In genomic region chrX:66698273-66699204, GRCh38 we compare ENCODE assay signal across 17 cellular contexts. TPM values are rescaled to one million over a fixed set of nuclear protein-coding genes. Genes with fewer than 3 reads are reported as not detected.
A peak's percentile ranks its signal among the peaks of the same experiment; 100 is the strongest.
DNase-seq lines count a peak whose midpoint lies in the region; ATAC-seq, FAIRE-seq and TF ChIP-seq lines count a peak whose summit lies in the region.
"Had no signal": no experiment of that assay in that cellular context is flagged by ENCODE, and none has a peak within 500 bp of the region (broad histone marks: within the 10 kb centered on the region; RNA-seq: fewer than 3 reads in every experiment).

No MANE protein-coding gene starts in this region.

- no peaks in the 10 kb centered on the region for H3K36me3 ChIP-seq in astrocyte (ENCODE audit: insufficient read depth, low read length)
- H3K36me3 ChIP-seq: BLaER1 treated with 17β-estradiol and CSF1 and Interleukin-3, amounts not matched to agents 10 nM and 100 nM had no signal

- H3K9ac ChIP-seq in astrocyte (ENCODE audit: low read length): no peak overlapping the region
- H3K9ac ChIP-seq: BLaER1 treated with 17β-estradiol and CSF1 and Interleukin-3, amounts not matched to agents 10 nM and 100 nM; KMS-11 had no signal

- no peaks in the 10 kb centered on the region for H3K9me3 ChIP-seq in astrocyte (ENCODE audit: insufficient read depth, low read depth, low read length)

- H3K4me3 Mint-ChIP-seq in activated T-cell treated with anti-CD3 and anti-CD28 coated beads, Interleukin-2, amount 50 U/mL, for 72 hours: peak overlapping the region in 1 of 2 donors; percentile 21
- H3K4me3 Mint-ChIP-seq in astrocyte (ENCODE audit: unreplicated experiment): no peak overlapping the region
- H3K4me3 Mint-ChIP-seq: CD4-positive, CD25-positive, alpha-beta regulatory T cell; GM23338 had no signal

- no peaks in the 10 kb centered on the region for H4K20me1 ChIP-seq in astrocyte (ENCODE audit: insufficient read depth, low read length)
- H4K20me1 ChIP-seq: BLaER1 treated with 17β-estradiol and CSF1 and Interleukin-3, amounts not matched to agents 10 nM and 100 nM had no signal

- H3K79me2 ChIP-seq in astrocyte (ENCODE audit: insufficient read depth, low read length): no peaks in the 10 kb centered on the region

- TF ChIP-seq CTCF in astrocyte (IDR thresholded peaks at IDR 0.05; ENCODE audit: insufficient read depth, low read depth, low read length): no peak

- no peak overlapping the region for H2AFZ ChIP-seq in astrocyte (ENCODE audit: low read depth, low read length)
- H2AFZ ChIP-seq: GM23338 had no signal

- peaks cover 0 to 2% of the 10 kb centered on the region in 2 donors for H3K36me3 Mint-ChIP-seq in activated T-cell treated with anti-CD3 and anti-CD28 coated beads, Interleukin-2, amount 50 U/mL, for 72 hours (ENCODE audit: insufficient read depth in 2 of 2)
- no peaks in the 10 kb centered on the region for H3K36me3 Mint-ChIP-seq in astrocyte (ENCODE audit: low read depth, unreplicated experiment)
- H3K36me3 Mint-ChIP-seq: CD4-positive, CD25-positive, alpha-beta regulatory T cell had no signal

- ATAC-seq in activated T-cell treated with anti-CD3 and anti-CD28 coated beads, Interleukin-2, amount 50 U/mL, for 72 hours (replicated peaks in 1 of 2): peak; percentile 74 to 90
- ATAC-seq in GM19023 (IDR thresholded peaks at IDR 0.05; ENCODE audit: unreplicated experiment): peak; percentile 50
- ATAC-seq in sciatic nerve: no peak
- no peak for ATAC-seq in HG03025 (IDR thresholded peaks at IDR 0.05; ENCODE audit: low FRiP score, unreplicated experiment)
- ATAC-seq: GM23338, HepG2 had no signal

- H3K27ac ChIP-seq in astrocyte (ENCODE audit: low read depth, low read length): no peak overlapping the region
- H3K27ac ChIP-seq: BLaER1 treated with 17β-estradiol and CSF1 and Interleukin-3, amounts not matched to agents 10 nM and 100 nM; KMS-11 had no signal

- no peak for DNase-seq in activated T-cell treated with anti-CD3 and anti-CD28 coated beads, Interleukin-2, amount 50 U/mL, for 72 hours
- DNase-seq in activated T-cell treated with anti-CD3 and anti-CD28 coated beads for 4 hours (no peak), astrocyte (ENCODE audit: low read depth) (no peak), sciatic nerve (ENCODE audit: low spot score) (no peak)
- no peak for DNase-seq in central memory CD4-positive, alpha-beta T cell
- DNase-seq: ACHN; CD4-positive, CD25-positive, alpha-beta regulatory T cell; DMS53; H7 had no signal

- H3K27me3 Mint-ChIP-seq in activated T-cell treated with anti-CD3 and anti-CD28 coated beads, Interleukin-2, amount 50 U/mL, for 72 hours (ENCODE audit: low read depth): peaks cover 15% of the 10 kb centered on the region
- no peaks in the 10 kb centered on the region for H3K27me3 Mint-ChIP-seq in astrocyte (ENCODE audit: low read depth, unreplicated experiment)
- H3K27me3 Mint-ChIP-seq: CD4-positive, CD25-positive, alpha-beta regulatory T cell had no signal

- no peak overlapping the region for H3K4me3 ChIP-seq in astrocyte (ENCODE audit: insufficient read depth, low read depth, low read length)
- H3K4me3 ChIP-seq: BLaER1 treated with 17β-estradiol and CSF1 and Interleukin-3, amounts not matched to agents 10 nM and 100 nM; GM23338 had no signal

- no peaks in the 10 kb centered on the region for H3K4me1 ChIP-seq in astrocyte (ENCODE audit: insufficient read depth, low read length)
- H3K4me1 ChIP-seq: BLaER1 treated with 17β-estradiol and CSF1 and Interleukin-3, amounts not matched to agents 10 nM and 100 nM had no signal

- H3K27ac Mint-ChIP-seq in activated T-cell treated with anti-CD3 and anti-CD28 coated beads, Interleukin-2, amount 50 U/mL, for 72 hours: no peak overlapping the region
- H3K27ac Mint-ChIP-seq in astrocyte (ENCODE audit: unreplicated experiment): no peak overlapping the region
- H3K27ac Mint-ChIP-seq: CD4-positive, CD25-positive, alpha-beta regulatory T cell; GM23338 had no signal

- H3K9me3 Mint-ChIP-seq in activated T-cell treated with anti-CD3 and anti-CD28 coated beads, Interleukin-2, amount 50 U/mL, for 72 hours: no peaks in the 10 kb centered on the region
- H3K9me3 Mint-ChIP-seq in astrocyte (ENCODE audit: unreplicated experiment): no peaks in the 10 kb centered on the region

- H3K4me2 ChIP-seq in astrocyte (ENCODE audit: low read length): no peak overlapping the region
- H3K4me2 ChIP-seq: BLaER1 treated with 17β-estradiol and CSF1 and Interleukin-3, amounts not matched to agents 10 nM and 100 nM; GM23338; KMS-11 had no signal

- intact Hi-C loops in sciatic nerve (cut with DNase I): no loop called here

- no peaks in the 10 kb centered on the region for H3K4me1 Mint-ChIP-seq in activated T-cell treated with anti-CD3 and anti-CD28 coated beads, Interleukin-2, amount 50 U/mL, for 72 hours (ENCODE audit: low read depth)
- H3K4me1 Mint-ChIP-seq in astrocyte (ENCODE audit: low read depth, unreplicated experiment): no peaks in the 10 kb centered on the region
- H3K4me1 Mint-ChIP-seq: CD4-positive, CD25-positive, alpha-beta regulatory T cell; GM23338 had no signal

- no peaks in the 10 kb centered on the region for H3K27me3 ChIP-seq in astrocyte (ENCODE audit: insufficient read depth, low read length)

- FAIRE-seq in astrocyte (lab: Jason Lieb, UNC): peak; percentile 83
- FAIRE-seq: GM12892, HepG2, HTR-8/SVneo had no signal

RNA-seq across cellular contexts. Expression of gene EDA2R, which starts 59.7 kb away (rescaled TPM):
- 10 to 100 TPM in 1 of 2 donors, 1 to 10 TPM in 1; 9.5 to 10.5 TPM for total RNA-seq in activated T-cell treated with anti-CD3 and anti-CD28 coated beads, Interleukin-2, amount 50 U/mL, for 72 hours
- total RNA-seq in astrocyte (20.8 and 25.3 TPM in 2 replicates), sciatic nerve (2.9 TPM)
- total RNA-seq: CD4-positive, CD25-positive, alpha-beta regulatory T cell had no signal

Comparison
In these comparisons a context has a peak if more than half of its experiments do, and no peak if none do; other contexts are left out.
1. ATAC-seq: peak in activated T-cell treated with anti-CD3 and anti-CD28 coated beads, Interleukin-2, amount 50 U/mL, for 72 hours (2 of 2) and GM19023 (single experiment); none in sciatic nerve (single experiment) and HG03025 (single experiment).